1 cellular context compared by ENCODE assay signal in genomic region chr6:42136508-42137191, GRCh38.
A peak's percentile ranks its signal among the peaks of the same experiment; 100 is the strongest.
TF ChIP-seq lines count a peak whose summit lies in the region.

No MANE protein-coding gene starts in this region.

TF ChIP-seq in HEK293, 187 proteins besides CTCF, POLR2A, EP300 and RAD21 (continued from another document):
- TF ChIP-seq IKZF3 (tag by site-specific recombination; IDR thresholded peaks at IDR 0.05) (0 out of 2 replicates have a peak, but pooled peaks have one; percentile 7), ZIC2 (tag by site-specific recombination; IDR thresholded peaks at IDR 0.05) (peak; percentile 91), ZEB2 (tag by site-specific recombination; IDR thresholded peaks at IDR 0.05) (peak; percentile 63), ZNF664 (tag by site-specific recombination; IDR thresholded peaks at IDR 0.05) (no peak), PATZ1 (tag by site-specific recombination; IDR thresholded peaks at IDR 0.05) (peak; percentile 72), ZNF76 (tag by site-specific recombination; IDR thresholded peaks at IDR 0.05; ENCODE audit: borderline replicate concordance, low read depth) (0 out of 2 replicates have a peak, but pooled peaks have one; percentile 11), ZSCAN30 (tag by site-specific recombination; IDR thresholded peaks at IDR 0.05) (0 out of 2 replicates have a peak, but pooled peaks have one; percentile 30), ZNF600 (tag by site-specific recombination; IDR thresholded peaks at IDR 0.05) (peak; percentile 72), ZXDB (tag by site-specific recombination; IDR thresholded peaks at IDR 0.05) (peak; percentile 58), ZNF561 (tag by site-specific recombination; IDR thresholded peaks at IDR 0.05; ENCODE audit: borderline replicate concordance) (peak; percentile 96), FEZF1 (tag by site-specific recombination; IDR thresholded peaks at IDR 0.05) (peak; percentile 45), ZNF391 (tag by site-specific recombination; IDR thresholded peaks at IDR 0.05; ENCODE audit: borderline replicate concordance, low read depth) (no peak), TCF7L2 (IDR thresholded peaks at IDR 0.05; ENCODE audit: borderline replicate concordance, low read depth, low read length) (peak; percentile 79), ZBTB17 (tag by site-specific recombination; IDR thresholded peaks at IDR 0.05) (peak; percentile 81), YY1 (tag by site-specific recombination; IDR thresholded peaks at IDR 0.05) (peak; percentile 47; the same call in 1 of the 2 replicates), ZNF433 (tag by site-specific recombination; IDR thresholded peaks at IDR 0.05; ENCODE audit: low read depth) (no peak), ZNF24 (tag by site-specific recombination; IDR thresholded peaks at IDR 0.05) (0 out of 2 replicates have a peak, but pooled peaks have one; percentile 43), ZNF404 (tag by site-specific recombination; IDR thresholded peaks at IDR 0.05) (no peak), SP7 (tag by site-specific recombination; IDR thresholded peaks at IDR 0.05) (peak; percentile 58; the same call in 1 of the 2 replicates), WT1 (tag by site-specific recombination; IDR thresholded peaks at IDR 0.05) (no peak), ZFP3 (tag by site-specific recombination; IDR thresholded peaks at IDR 0.05; ENCODE audit: low read depth) (no peak), ZBTB48 (tag by site-specific recombination; IDR thresholded peaks at IDR 0.05) (peak; percentile 25; the same call in 1 of the 2 replicates), GLI4 (tag by site-specific recombination; IDR thresholded peaks at IDR 0.05) (no peak), ZNF324 (tag by site-specific recombination; IDR thresholded peaks at IDR 0.05) (0 out of 2 replicates have a peak, but pooled peaks have one; percentile 20), ZNF629 (tag by site-specific recombination; IDR thresholded peaks at IDR 0.05) (0 out of 2 replicates have a peak, but pooled peaks have one; percentile 12), ZNF10 (tag by site-specific recombination; IDR thresholded peaks at IDR 0.05) (0 out of 2 replicates have a peak, but pooled peaks have one; percentile 22), EGR2 (tag by site-specific recombination; IDR thresholded peaks at IDR 0.05; ENCODE audit: low read depth) (peak; percentile 42; the same call in 1 of the 2 replicates), ZNF335 (tag by site-specific recombination; conservative IDR thresholded peaks at IDR 0.05) (peak; percentile 30), ZBTB8A (tag by site-specific recombination; IDR thresholded peaks at IDR 0.05) (no peak; the same call in 1 of the 2 replicates), ZNF366 (tag by site-specific recombination; conservative IDR thresholded peaks at IDR 0.05) (peak; percentile 65), KLF16 (tag by site-specific recombination; IDR thresholded peaks at IDR 0.05) (peak; percentile 50; the same call in 1 of the 2 replicates), ZNF521 (tag by site-specific recombination; IDR thresholded peaks at IDR 0.05) (no peak), ZFHX2 (tag by site-specific recombination; conservative IDR thresholded peaks at IDR 0.05) (peak; percentile 50; the same call in 1 of the 2 replicates), SP2 (tag by site-specific recombination; IDR thresholded peaks at IDR 0.05) (peak; percentile 63), ZNF623 (tag by site-specific recombination; IDR thresholded peaks at IDR 0.05) (0 out of 2 replicates have a peak, but pooled peaks have one; percentile 7)
- TF ChIP-seq, protein P1, sequence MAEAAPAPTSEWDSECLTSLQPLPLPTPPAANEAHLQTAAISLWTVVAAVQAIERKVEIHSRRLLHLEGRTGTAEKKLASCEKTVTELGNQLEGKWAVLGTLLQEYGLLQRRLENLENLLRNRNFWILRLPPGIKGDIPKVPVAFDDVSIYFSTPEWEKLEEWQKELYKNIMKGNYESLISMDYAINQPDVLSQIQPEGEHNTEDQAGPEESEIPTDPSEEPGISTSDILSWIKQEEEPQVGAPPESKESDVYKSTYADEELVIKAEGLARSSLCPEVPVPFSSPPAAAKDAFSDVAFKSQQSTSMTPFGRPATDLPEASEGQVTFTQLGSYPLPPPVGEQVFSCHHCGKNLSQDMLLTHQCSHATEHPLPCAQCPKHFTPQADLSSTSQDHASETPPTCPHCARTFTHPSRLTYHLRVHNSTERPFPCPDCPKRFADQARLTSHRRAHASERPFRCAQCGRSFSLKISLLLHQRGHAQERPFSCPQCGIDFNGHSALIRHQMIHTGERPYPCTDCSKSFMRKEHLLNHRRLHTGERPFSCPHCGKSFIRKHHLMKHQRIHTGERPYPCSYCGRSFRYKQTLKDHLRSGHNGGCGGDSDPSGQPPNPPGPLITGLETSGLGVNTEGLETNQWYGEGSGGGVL (tag by site-specific recombination; IDR thresholded peaks at IDR 0.05): peak; percentile 25; the same call in 1 of the 2 replicates
- TF ChIP-seq, protein P2, sequence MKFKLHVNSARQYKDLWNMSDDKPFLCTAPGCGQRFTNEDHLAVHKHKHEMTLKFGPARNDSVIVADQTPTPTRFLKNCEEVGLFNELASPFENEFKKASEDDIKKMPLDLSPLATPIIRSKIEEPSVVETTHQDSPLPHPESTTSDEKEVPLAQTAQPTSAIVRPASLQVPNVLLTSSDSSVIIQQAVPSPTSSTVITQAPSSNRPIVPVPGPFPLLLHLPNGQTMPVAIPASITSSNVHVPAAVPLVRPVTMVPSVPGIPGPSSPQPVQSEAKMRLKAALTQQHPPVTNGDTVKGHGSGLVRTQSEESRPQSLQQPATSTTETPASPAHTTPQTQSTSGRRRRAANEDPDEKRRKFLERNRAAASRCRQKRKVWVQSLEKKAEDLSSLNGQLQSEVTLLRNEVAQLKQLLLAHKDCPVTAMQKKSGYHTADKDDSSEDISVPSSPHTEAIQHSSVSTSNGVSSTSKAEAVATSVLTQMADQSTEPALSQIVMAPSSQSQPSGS (tag by site-specific recombination; IDR thresholded peaks at IDR 0.05; ENCODE audit: low read depth): no peak
- TF ChIP-seq, protein P3, sequence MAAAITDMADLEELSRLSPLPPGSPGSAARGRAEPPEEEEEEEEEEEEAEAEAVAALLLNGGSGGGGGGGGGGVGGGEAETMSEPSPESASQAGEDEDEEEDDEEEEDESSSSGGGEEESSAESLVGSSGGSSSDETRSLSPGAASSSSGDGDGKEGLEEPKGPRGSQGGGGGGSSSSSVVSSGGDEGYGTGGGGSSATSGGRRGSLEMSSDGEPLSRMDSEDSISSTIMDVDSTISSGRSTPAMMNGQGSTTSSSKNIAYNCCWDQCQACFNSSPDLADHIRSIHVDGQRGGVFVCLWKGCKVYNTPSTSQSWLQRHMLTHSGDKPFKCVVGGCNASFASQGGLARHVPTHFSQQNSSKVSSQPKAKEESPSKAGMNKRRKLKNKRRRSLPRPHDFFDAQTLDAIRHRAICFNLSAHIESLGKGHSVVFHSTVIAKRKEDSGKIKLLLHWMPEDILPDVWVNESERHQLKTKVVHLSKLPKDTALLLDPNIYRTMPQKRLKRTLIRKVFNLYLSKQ (tag by site-specific recombination; IDR thresholded peaks at IDR 0.05; ENCODE audit: borderline replicate concordance): no peak
- TF ChIP-seq, protein P4, sequence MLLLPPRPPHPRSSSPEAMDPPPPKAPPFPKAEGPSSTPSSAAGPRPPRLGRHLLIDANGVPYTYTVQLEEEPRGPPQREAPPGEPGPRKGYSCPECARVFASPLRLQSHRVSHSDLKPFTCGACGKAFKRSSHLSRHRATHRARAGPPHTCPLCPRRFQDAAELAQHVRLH (tag by site-specific recombination; IDR thresholded peaks at IDR 0.05): 0 out of 2 replicates have a peak, but pooled peaks have one; percentile 62
- TF ChIP-seq, protein P5, sequence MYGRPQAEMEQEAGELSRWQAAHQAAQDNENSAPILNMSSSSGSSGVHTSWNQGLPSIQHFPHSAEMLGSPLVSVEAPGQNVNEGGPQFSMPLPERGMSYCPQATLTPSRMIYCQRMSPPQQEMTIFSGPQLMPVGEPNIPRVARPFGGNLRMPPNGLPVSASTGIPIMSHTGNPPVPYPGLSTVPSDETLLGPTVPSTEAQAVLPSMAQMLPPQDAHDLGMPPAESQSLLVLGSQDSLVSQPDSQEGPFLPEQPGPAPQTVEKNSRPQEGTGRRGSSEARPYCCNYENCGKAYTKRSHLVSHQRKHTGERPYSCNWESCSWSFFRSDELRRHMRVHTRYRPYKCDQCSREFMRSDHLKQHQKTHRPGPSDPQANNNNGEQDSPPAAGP (tag by site-specific recombination; IDR thresholded peaks at IDR 0.05): no peak
TF ChIP-seq in HEK293: peak in this region for 38.
